ENCODE assay signal across 9 cellular contexts in the genomic region with DNA sequence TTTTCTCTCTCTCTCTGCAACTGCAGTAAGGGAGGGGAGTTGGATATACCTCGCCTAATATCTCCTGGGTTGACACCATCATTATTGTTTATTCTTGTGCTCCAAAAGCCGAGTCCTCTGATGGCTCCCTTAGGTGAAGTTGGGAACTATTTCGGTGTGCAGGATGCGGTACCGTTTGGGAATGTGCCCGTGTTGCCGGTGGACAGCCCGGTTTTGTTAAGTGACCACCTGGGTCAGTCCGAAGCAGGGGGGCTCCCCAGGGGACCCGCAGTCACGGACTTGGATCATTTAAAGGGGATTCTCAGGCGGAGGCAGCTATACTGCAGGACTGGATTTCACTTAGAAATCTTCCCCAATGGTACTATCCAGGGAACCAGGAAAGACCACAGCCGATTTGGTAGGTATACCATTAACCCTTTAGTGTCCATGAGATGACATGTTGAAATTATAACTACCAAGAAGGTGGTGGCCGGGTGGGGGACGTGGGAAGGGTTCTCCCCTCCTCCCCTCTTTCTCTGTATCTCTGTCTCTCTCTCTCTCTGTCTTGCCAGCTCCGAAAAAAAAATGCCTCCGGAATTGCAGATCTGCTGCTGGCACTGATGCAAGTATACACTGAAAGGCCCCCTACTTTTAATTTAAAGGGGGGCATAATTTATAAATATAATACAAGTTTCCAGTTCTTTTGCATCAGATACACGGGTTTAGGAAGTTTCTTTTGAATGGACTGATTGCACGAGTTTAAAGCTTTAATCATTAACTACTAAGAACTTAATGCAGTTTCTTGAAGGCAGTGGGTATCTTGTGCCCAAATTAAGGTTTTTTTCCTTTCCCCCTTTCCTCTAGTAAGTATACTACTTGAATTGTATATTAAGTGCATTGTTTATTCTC. TPM values are rescaled to one million over a fixed set of nuclear protein-coding genes. Genes with fewer than 3 reads are reported as not detected.
DNase-seq lines count a peak whose midpoint lies in the region; TF ChIP-seq lines count a peak whose summit lies in the region.
"Had no signal": no experiment of that assay in that cellular context is flagged by ENCODE, and none has a peak within 500 bp of the region (broad histone marks: within the 10 kb centered on the region; RNA-seq: fewer than 3 reads in every experiment).

No MANE protein-coding gene starts in this region.

- H3K79me2 ChIP-seq in OCI-LY7 (ENCODE audit: insufficient read depth, low read depth, low read length): no peaks in the 10 kb centered on the region
- no peaks in the 10 kb centered on the region for H3K79me2 ChIP-seq in smooth muscle cell (ENCODE audit: low read depth)

- H3K36me3 ChIP-seq in OCI-LY7 (ENCODE audit: insufficient read depth, low read length) (no peaks in the 10 kb centered on the region), smooth muscle cell (ENCODE audit: low read depth) (no peaks in the 10 kb centered on the region)

- H3K4me3 Mint-ChIP-seq in T-helper 2 cell treated with Interferon-gamma antibody and Interleukin-4, amounts not matched to agents 5 μg/mL and 100 μg/mL, for 36 hours: peak overlapping the region; percentile 88
- peak overlapping the region; percentile 93 for H3K4me3 Mint-ChIP-seq in glutamatergic neuron (ENCODE audit: unreplicated experiment)

- H3K9me3 Mint-ChIP-seq in T-helper 2 cell treated with Interferon-gamma antibody and Interleukin-4, amounts not matched to agents 5 μg/mL and 100 μg/mL, for 36 hours: no peaks in the 10 kb centered on the region
- H3K9me3 Mint-ChIP-seq in glutamatergic neuron (ENCODE audit: unreplicated experiment): peaks cover 23% of the 10 kb centered on the region

- H3K4me1 ChIP-seq in OCI-LY7 (ENCODE audit: insufficient read depth, low read length, poor library complexity, severe bottlenecking) (peaks cover 48% of the 10 kb centered on the region), smooth muscle cell (ENCODE audit: low read depth) (peaks cover 20% of the 10 kb centered on the region)

- no peak overlapping the region for H3K27ac Mint-ChIP-seq in T-helper 2 cell treated with Interferon-gamma antibody and Interleukin-4, amounts not matched to agents 5 μg/mL and 100 μg/mL, for 36 hours
- H3K27ac Mint-ChIP-seq in glutamatergic neuron (ENCODE audit: unreplicated experiment): no peak overlapping the region

- no peak overlapping the region for H3K9ac ChIP-seq in smooth muscle cell (ENCODE audit: low read depth)

- H2AFZ ChIP-seq in OCI-LY7 (ENCODE audit: low read length): no peak overlapping the region; the same call in 1 of the 2 replicates
- H2AFZ ChIP-seq in smooth muscle cell (ENCODE audit: low read depth): no peak overlapping the region

- H3K9me3 ChIP-seq in OCI-LY7 (ENCODE audit: low read length): no peaks in the 10 kb centered on the region
- no peaks in the 10 kb centered on the region for H3K9me3 ChIP-seq in smooth muscle cell (replicated peaks; ENCODE audit: low read depth)

- H4K20me1 ChIP-seq in OCI-LY7 (ENCODE audit: insufficient read depth, low read length) (peaks cover 12% of the 10 kb centered on the region; the same call in 1 of the 2 replicates), smooth muscle cell (ENCODE audit: low read depth) (no peaks in the 10 kb centered on the region)

- intact Hi-C loops in OCI-LY7 (cut with micrococcal nuclease; ENCODE audit: unreplicated experiment): loop anchor here (2.0 to 10.0 kb wide), 5 partner anchors 33 to 1703 kb away; a partner anchor contains a TSS

- no peak for DNase-seq in T-helper 2 cell treated with Interferon-gamma antibody and Interleukin-4, amounts not matched to agents 5 μg/mL and 100 μg/mL, for 36 hours (ENCODE audit: low spot score)
- DNase-seq in T-helper 2 cell (no peak), OCI-LY7 (ENCODE audit: low spot score) (peak; percentile 14), glutamatergic neuron (peak; percentile 45), smooth muscle cell (lab: John Stamatoyannopoulos, UW; ENCODE audit: unreplicated experiment) (no peak), iPS-NIHi7 (ENCODE audit: extremely low spot score) (no peak), glomerular visceral epithelial cell (ENCODE audit: extremely low spot score) (no peak)
- no peak for DNase-seq in NK-92 treated with Interleukin-12 subunit alpha and Interleukin-12 subunit beta, amount 100 ng/mL, for 24 hours (lab: John Stamatoyannopoulos, UW)

- POLR2A ChIA-PET in OCI-LY7 (lab: Charles Lee): interaction anchor here (0.5 to 1.5 kb wide), 4 partner anchors 10 to 93 kb away, joined by 3 to 5 read pairs (median 4); no protein-coding TSS in a partner anchor

- TF ChIP-seq CTCF in OCI-LY7 (conservative IDR thresholded peaks at IDR 0.05; ENCODE audit: low read length) (no peak), glutamatergic neuron (IDR thresholded peaks at IDR 0.05; ENCODE audit: partially characterized antibody, unreplicated experiment) (no peak), smooth muscle cell (IDR thresholded peaks at IDR 0.05; ENCODE audit: borderline replicate concordance, insufficient read depth, poor library complexity, severe bottlenecking) (no peak)

- WGBS in smooth muscle cell (ENCODE audit: low lambda C conversion rate): 9% methylated on average over 19 of the region's 19 CpGs

- peaks cover 62% of the 10 kb centered on the region for H3K27me3 ChIP-seq in smooth muscle cell (ENCODE audit: low read depth)

- no peaks in the 10 kb centered on the region for H3K9me2 ChIP-seq in OCI-LY7 (ENCODE audit: insufficient read depth, low read length)

- CTCF ChIA-PET in OCI-LY7 (lab: Charles Lee; ENCODE audit: unreplicated experiment): no interaction called here

- H3K4me3 ChIP-seq in OCI-LY7 (ENCODE audit: low read depth, low read length, poor library complexity, severe bottlenecking) (peak overlapping the region; percentile 90), smooth muscle cell (peak overlapping the region; percentile 67)

- no TSS peak for BruUV-seq in OCI-LY7 (replicated peaks; lab: Mats Ljungman, UMichigan)

- H3K27ac ChIP-seq in OCI-LY7 (ENCODE audit: low read depth, low read length, poor library complexity, severe bottlenecking) (no peak overlapping the region), smooth muscle cell (ENCODE audit: low read depth) (no peak overlapping the region)

- peaks cover 39% of the 10 kb centered on the region for H3K4me1 Mint-ChIP-seq in T-helper 2 cell treated with Interferon-gamma antibody and Interleukin-4, amounts not matched to agents 5 μg/mL and 100 μg/mL, for 36 hours (ENCODE audit: low read depth)
- H3K4me1 Mint-ChIP-seq in glutamatergic neuron (ENCODE audit: low read depth, unreplicated experiment): peaks cover 30% of the 10 kb centered on the region

- peaks cover 12% of the 10 kb centered on the region for H3F3A ChIP-seq in smooth muscle cell (ENCODE audit: low read depth)

- H3K36me3 Mint-ChIP-seq in T-helper 2 cell treated with Interferon-gamma antibody and Interleukin-4, amounts not matched to agents 5 μg/mL and 100 μg/mL, for 36 hours (ENCODE audit: low read depth): peaks cover 2% of the 10 kb centered on the region
- H3K36me3 Mint-ChIP-seq in glutamatergic neuron (ENCODE audit: unreplicated experiment): no peaks in the 10 kb centered on the region

- H3K4me2 ChIP-seq in OCI-LY7 (ENCODE audit: low read length): peak overlapping the region; percentile 97
- peak overlapping the region; percentile 99 for H3K4me2 ChIP-seq in smooth muscle cell

- H3K27me3 Mint-ChIP-seq in T-helper 2 cell treated with Interferon-gamma antibody and Interleukin-4, amounts not matched to agents 5 μg/mL and 100 μg/mL, for 36 hours (ENCODE audit: low read depth): peaks cover 81% of the 10 kb centered on the region
- H3K27me3 Mint-ChIP-seq in glutamatergic neuron (ENCODE audit: unreplicated experiment): peaks cover 15% of the 10 kb centered on the region

RNA-seq across cellular contexts. Expression of a gene that starts 1.2 kb away (rescaled TPM):
- total RNA-seq in OCI-LY7 (2014; rRNA removed; shearing (Covaris generic)): 2.2 and 4.7 TPM in 2 replicates
- total RNA-seq in OCI-LY7 (2022) (11.4 and 14.4 TPM in 2 replicates), glutamatergic neuron (ENCODE audit: unreplicated experiment) (19.5 TPM), smooth muscle cell (0.67 TPM in 1 of 2 replicates, not detected in the other)
- 0.37 and 0.56 TPM in 2 replicates for polyA plus RNA-seq in smooth muscle cell
- total RNA-seq: M059J had no signal

Comparison
In these comparisons a context has a peak if more than half of its experiments do, and no peak if none do; other contexts are left out.
1. DNase-seq: peak in OCI-LY7 (single experiment) and glutamatergic neuron (single experiment); none in T-helper 2 cell treated with Interferon-gamma antibody and Interleukin-4, amounts not matched to agents 5 μg/mL and 100 μg/mL, for 36 hours (single experiment), T-helper 2 cell (0 of 5), smooth muscle cell (single experiment), iPS-NIHi7 (single experiment), NK-92 treated with Interleukin-12 subunit alpha and Interleukin-12 subunit beta, amount 100 ng/mL, for 24 hours (single experiment) and glomerular visceral epithelial cell (single experiment).